23 cellular contexts compared by ENCODE assay signal in the genomic region with DNA sequence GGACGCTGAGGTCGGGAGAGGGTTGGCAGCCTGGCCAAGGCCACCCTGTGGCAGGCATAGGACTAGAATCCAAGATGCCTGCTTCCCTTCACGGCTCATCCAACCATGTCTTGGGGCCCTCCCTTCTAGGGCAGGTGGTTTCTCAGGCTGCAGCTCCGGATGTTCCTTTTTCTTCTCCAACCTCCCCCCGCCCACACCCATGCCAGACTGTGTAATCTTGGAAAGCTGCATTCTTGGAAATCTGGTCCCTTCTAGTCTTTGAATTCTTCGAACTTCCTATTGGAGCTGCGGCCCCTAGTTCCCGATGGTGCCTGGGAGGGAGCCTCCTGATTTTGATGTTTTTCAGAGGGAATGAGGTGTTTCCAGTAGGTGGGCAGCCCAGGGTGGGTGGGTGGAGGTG.
"Had no signal": no experiment of that assay in that cellular context is flagged by ENCODE, and none has a peak within 500 bp of the region (broad histone marks: within the 10 kb centered on the region; RNA-seq: fewer than 3 reads in every experiment).

No MANE protein-coding gene starts in this region.

- H3K9me3 Mint-ChIP-seq: dendritic cell treated with granulocyte-macrophage colony-stimulating factor and Interleukin-4, amounts not matched to agents 40 ng/mL and 50 ng/mL, for 4 days; effector memory CD8-positive, alpha-beta T cell; endodermal cell; mesothelial cell of epicardium had no signal

- H3K9me3 ChIP-seq: colonic mucosa, esophagus squamous epithelium, gastrocnemius medialis, heart right ventricle, left ventricle myocardium inferior, lower lobe of right lung, mucosa of descending colon had no signal

- H3K36me3 ChIP-seq: colonic mucosa, esophagus squamous epithelium, gastrocnemius medialis, heart right ventricle, left ventricle myocardium inferior, lower lobe of right lung had no signal

- H3K4me1 ChIP-seq: colonic mucosa, gastrocnemius medialis had no signal

- H3K27ac Mint-ChIP-seq: dendritic cell treated with granulocyte-macrophage colony-stimulating factor and Interleukin-4, amounts not matched to agents 40 ng/mL and 50 ng/mL, for 4 days; effector memory CD8-positive, alpha-beta T cell; endodermal cell; mesothelial cell of epicardium; naive B cell had no signal

- ATAC-seq: effector memory CD8-positive, alpha-beta T cell; esophagus mucosa; left colon; mucosa of descending colon had no signal

- H3K4me3 ChIP-seq: colonic mucosa, esophagus squamous epithelium, gastrocnemius medialis, heart right ventricle, left ventricle myocardium inferior, lower lobe of right lung, mucosa of descending colon had no signal

- H3K27ac ChIP-seq: colonic mucosa, epithelial cell of prostate, esophagus squamous epithelium, gastrocnemius medialis, heart right ventricle, left ventricle myocardium inferior, lower lobe of right lung had no signal

- DNase-seq: colonic mucosa; cortex of kidney; effector CD8-positive, alpha-beta T cell; effector memory CD8-positive, alpha-beta T cell; endodermal cell; erythroblast; esophagus squamous epithelium; foreskin fibroblast; foreskin melanocyte; gastrocnemius medialis; glutamatergic neuron; head of caudate nucleus; heart right ventricle; left colon; left ventricle myocardium inferior; lower lobe of right lung; mesenchymal stem cell; mucosa of descending colon; naive B cell had no signal

- H3K4me1 Mint-ChIP-seq: endodermal cell had no signal

- H3K36me3 Mint-ChIP-seq: mesothelial cell of epicardium had no signal

- H3K4me3 Mint-ChIP-seq: dendritic cell treated with granulocyte-macrophage colony-stimulating factor and Interleukin-4, amounts not matched to agents 40 ng/mL and 50 ng/mL, for 4 days; effector memory CD8-positive, alpha-beta T cell; endodermal cell; mesothelial cell of epicardium; naive B cell had no signal
